In the genomic region with DNA sequence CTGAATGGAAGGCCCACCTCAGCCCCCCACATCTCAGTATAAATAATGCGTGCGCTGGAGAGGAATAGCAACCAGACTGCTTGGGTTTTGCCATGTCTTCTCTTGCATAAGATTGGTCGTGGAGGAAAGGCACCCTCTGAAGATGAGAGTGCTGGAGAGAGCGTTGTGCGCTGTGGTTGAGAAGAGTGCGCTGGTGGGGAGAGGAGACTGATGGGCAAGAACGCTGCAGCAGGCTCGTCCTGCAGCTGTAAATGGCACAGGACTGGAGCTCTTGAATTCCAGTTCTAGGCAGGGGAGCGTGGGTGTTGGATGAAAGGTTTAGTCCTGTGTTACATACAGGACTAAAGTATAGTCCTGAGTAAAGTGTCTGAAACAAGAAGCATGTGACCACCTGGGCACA, we compare ENCODE assay signal across 18 cellular contexts. TPM values are rescaled to one million over a fixed set of nuclear protein-coding genes. Genes with fewer than 3 reads are reported as not detected.
DNase-seq lines count a peak whose midpoint lies in the region; ATAC-seq and TF ChIP-seq lines count a peak whose summit lies in the region.
"Had no signal": no experiment of that assay in that cellular context is flagged by ENCODE, and none has a peak within 500 bp of the region (broad histone marks: within the 10 kb centered on the region; RNA-seq: fewer than 3 reads in every experiment).

No MANE protein-coding gene starts in this region.

- no peak for TF ChIP-seq EP300 in esophagus muscularis mucosa (IDR thresholded peaks at IDR 0.05)

- H3K36me3 Mint-ChIP-seq in T-helper 2 cell treated with Interferon-gamma antibody and Interleukin-4, amounts not matched to agents 5 μg/mL and 100 μg/mL, for 36 hours (ENCODE audit: low read depth) = peaks cover 36% of the 10 kb centered on the region

- H3K4me1 ChIP-seq in esophagus muscularis mucosa (peaks cover 34 to 97% (median 91%) of the 10 kb centered on the region in 4 donors), mucosa of rectum (ENCODE audit: control insufficient read depth in 2 of 2, insufficient read depth in 2 of 2, low read length in 2 of 2) (no peaks in the 10 kb centered on the region), tibial artery (peaks cover 0 to 59% (median 24%) of the 10 kb centered on the region in 4 donors)
- H3K4me1 ChIP-seq: foreskin keratinocyte had no signal

- peak overlapping the region; percentile 86 to 90 (median 87) for H3K27ac ChIP-seq in esophagus muscularis mucosa (replicated peaks in 1 of 4)
- H3K27ac ChIP-seq in mucosa of rectum (ENCODE audit: low read depth in 2 of 2, low read length in 2 of 2) = peak overlapping the region; percentile 12 to 26
- peak overlapping the region; percentile 77 to 79 for H3K27ac ChIP-seq in tibial artery
- H3K27ac ChIP-seq: foreskin keratinocyte, GM23248, SK-N-MC had no signal

- H3K27ac Mint-ChIP-seq in T-helper 2 cell treated with Interferon-gamma antibody and Interleukin-4, amounts not matched to agents 5 μg/mL and 100 μg/mL, for 36 hours = peak overlapping the region; percentile 8
- H3K27ac Mint-ChIP-seq: CD8-positive, alpha-beta T cell had no signal

- no peak overlapping the region for H3K4me3 Mint-ChIP-seq in T-helper 2 cell treated with Interferon-gamma antibody and Interleukin-4, amounts not matched to agents 5 μg/mL and 100 μg/mL, for 36 hours
- H3K4me3 Mint-ChIP-seq: CD8-positive, alpha-beta T cell had no signal

- TF ChIP-seq POLR2A in esophagus muscularis mucosa (IDR thresholded peaks at IDR 0.05; ENCODE audit: low read depth) = no peak

- no peak for DNase-seq in T-helper 2 cell treated with Interferon-gamma antibody and Interleukin-4, amounts not matched to agents 5 μg/mL and 100 μg/mL, for 36 hours (ENCODE audit: low spot score)
- no peak for DNase-seq in T-helper 2 cell
- DNase-seq in esophagus muscularis mucosa (ENCODE audit: extremely low spot score) = peak; percentile 90
- no peak for DNase-seq in tibial artery
- no peak for DNase-seq in HUDEP-2 (lab: John Stamatoyannopoulos, UW; ENCODE audit: unreplicated experiment in 76 of 76)
- no peak for DNase-seq in medulla oblongata (ENCODE audit: extremely low spot score)
- DNase-seq: activated CD4-positive, CD25-positive, alpha-beta regulatory T cell; anterior cingulate cortex; CD8-positive, alpha-beta T cell; foreskin keratinocyte; GM23248; Karpas-422; NCI-H187 treated with DMSO at 0.1 percent for 48 hours; NK-92 treated with Interleukin-12 subunit alpha and Interleukin-12 subunit beta, amount 100 ng/mL, for 24 hours; substantia nigra had no signal

- intact Hi-C loops in esophagus muscularis mucosa (cut with DNase I) (no loop called here), tibial artery (cut with DNase I; ENCODE audit: low total_unique reads) (no loop called here)

- no peak for TF ChIP-seq CTCF in esophagus muscularis mucosa (IDR thresholded peaks at IDR 0.05)
- no peak for TF ChIP-seq CTCF in tibial artery (IDR thresholded peaks at IDR 0.05)

- 44% methylated on average over 9 of the region's 9 CpGs for WGBS in esophagus muscularis mucosa

- H3K4me3 ChIP-seq in esophagus muscularis mucosa (peak overlapping the region in 3 of 4 donors; percentile 1 to 13 (median 2)), mucosa of rectum (ENCODE audit: low read length in 2 of 2) (no peak overlapping the region), tibial artery (no peak overlapping the region)
- H3K4me3 ChIP-seq: GM23248, SK-N-MC had no signal

- H3K9me3 ChIP-seq in esophagus muscularis mucosa (no peaks in the 10 kb centered on the region), mucosa of rectum (ENCODE audit: control insufficient read depth in 2 of 2, low read length in 2 of 2) (no peaks in the 10 kb centered on the region), tibial artery (no peaks in the 10 kb centered on the region)

- H3K9me3 Mint-ChIP-seq in T-helper 2 cell treated with Interferon-gamma antibody and Interleukin-4, amounts not matched to agents 5 μg/mL and 100 μg/mL, for 36 hours = no peaks in the 10 kb centered on the region
- H3K9me3 Mint-ChIP-seq: CD8-positive, alpha-beta T cell had no signal

- H3K36me3 ChIP-seq in esophagus muscularis mucosa (peaks cover 0 to 39% (median 25%) of the 10 kb centered on the region in 4 donors), mucosa of rectum (ENCODE audit: control insufficient read depth in 2 of 2, insufficient read depth in 2 of 2, low read length in 2 of 2) (peaks cover 31 to 36% of the 10 kb centered on the region in 2 donors), tibial artery (peaks cover 9 to 47% (median 34%) of the 10 kb centered on the region in 3 donors)

- H3K27me3 Mint-ChIP-seq in T-helper 2 cell treated with Interferon-gamma antibody and Interleukin-4, amounts not matched to agents 5 μg/mL and 100 μg/mL, for 36 hours (ENCODE audit: low read depth) = no peaks in the 10 kb centered on the region

- H3K27me3 ChIP-seq in esophagus muscularis mucosa (no peaks in the 10 kb centered on the region), mucosa of rectum (ENCODE audit: control insufficient read depth in 2 of 2, insufficient read depth in 2 of 2, low read length in 2 of 2) (no peaks in the 10 kb centered on the region), tibial artery (no peaks in the 10 kb centered on the region)
- H3K27me3 ChIP-seq: foreskin keratinocyte had no signal

- no peak for ATAC-seq in HG02610 (IDR thresholded peaks at IDR 0.05; ENCODE audit: unreplicated experiment)
- ATAC-seq: CD8-positive, alpha-beta T cell; foreskin keratinocyte had no signal

- no peaks in the 10 kb centered on the region for H3K4me1 Mint-ChIP-seq in T-helper 2 cell treated with Interferon-gamma antibody and Interleukin-4, amounts not matched to agents 5 μg/mL and 100 μg/mL, for 36 hours (ENCODE audit: low read depth)

- no peak overlapping the region for H3K9ac ChIP-seq in mucosa of rectum (ENCODE audit: low read depth in 1 of 2, low read length in 2 of 2)
- H3K9ac ChIP-seq: GM23248 had no signal

RNA-seq across cellular contexts. Expression of a gene that starts 51.5 kb away (rescaled TPM):
- 10 to 100 TPM; 26.7 to 39.5 (median 33.8) TPM for total RNA-seq in esophagus muscularis mucosa

RNA-seq across cellular contexts. Expression of a gene that starts 51.8 kb away (rescaled TPM):
- total RNA-seq in esophagus muscularis mucosa = 10 to 100 TPM; 11.3 to 14.3 (median 12.4) TPM

Comparison
In these comparisons a context has a peak if more than half of its experiments do, and no peak if none do; other contexts are left out.
1. H3K27ac ChIP-seq: peak in every context shown above with its lines; median percentile 87 in esophagus muscularis mucosa; 78 in tibial artery; 19 in mucosa of rectum.
2. H3K4me3 ChIP-seq: peak in esophagus muscularis mucosa (3 of 4); none in mucosa of rectum (0 of 2) and tibial artery (0 of 2).